In the genomic region with DNA sequence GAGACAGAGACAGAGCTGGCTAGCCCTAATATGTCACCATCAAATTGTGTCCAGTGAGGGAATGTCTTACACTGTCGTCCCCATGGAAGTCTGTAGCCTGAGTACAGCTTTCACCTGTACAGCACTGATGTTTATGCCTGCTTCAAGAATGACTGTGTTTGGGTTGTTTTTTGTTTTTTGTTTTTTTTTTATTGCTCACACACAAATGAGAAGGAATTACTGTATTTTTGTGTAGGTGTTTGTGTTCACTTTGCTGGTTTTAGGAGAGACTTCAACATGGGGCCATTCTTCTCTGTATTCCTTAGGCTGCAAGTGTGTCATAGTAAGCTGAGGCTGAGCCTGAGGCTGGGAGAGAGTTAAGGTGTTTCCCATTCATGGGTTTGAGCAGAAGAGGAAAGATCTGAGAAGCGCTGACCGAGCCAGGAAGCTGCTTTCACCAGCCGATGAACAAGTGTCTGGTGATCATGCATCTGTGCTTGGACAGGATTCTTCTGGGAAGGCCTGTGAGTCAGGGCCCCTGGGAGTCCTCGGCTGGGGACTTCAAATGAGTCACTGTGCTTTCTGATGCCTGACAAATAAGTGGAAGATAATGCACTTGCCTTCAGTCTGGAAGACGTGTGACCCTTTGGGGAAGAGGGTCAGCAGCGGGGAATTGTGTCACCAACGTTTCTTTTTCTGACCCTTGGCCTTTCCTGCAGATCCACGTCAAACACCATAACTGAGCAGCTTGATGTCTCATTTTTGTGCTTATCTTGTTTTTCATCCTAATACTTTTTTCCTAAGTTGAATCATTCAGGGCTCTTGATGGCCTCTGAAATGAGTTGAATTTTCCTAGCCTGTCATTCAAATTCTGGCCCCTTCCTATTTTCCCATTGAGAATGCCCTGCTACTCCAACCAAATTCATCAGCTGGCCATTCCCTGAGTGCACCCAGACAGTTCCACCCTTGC, we compare ENCODE assay signal across 8 cellular contexts. TPM values are rescaled to one million over a fixed set of nuclear protein-coding genes. Genes with fewer than 3 reads are reported as not detected.
DNase-seq lines count a peak whose midpoint lies in the region; ATAC-seq and TF ChIP-seq lines count a peak whose summit lies in the region.

No MANE protein-coding gene starts in this region.

- DNase-seq in BE2C (peak; percentile 88), NCI-H146 treated with DMSO at 0.1 percent for 48 hours (lab: John Stamatoyannopoulos, UW; ENCODE audit: unreplicated experiment) (no peak), T-helper 1 cell (no peak)
- no peak for DNase-seq in effector CD4-positive, alpha-beta T cell

- H3K4me3 ChIP-seq in BE2C (ENCODE audit: low read depth, low read length) = no peak overlapping the region; the same call in 1 of the 2 replicates
- H3K4me3 ChIP-seq in muscle layer of duodenum (ENCODE audit: low read depth in 1 of 2, low read length in 2 of 2) = no peak overlapping the region

- TF ChIP-seq CTCF in BE2C (IDR thresholded peaks at IDR 0.05; ENCODE audit: low read depth, low read length) = no peak

- H3K9me3 ChIP-seq in BE2C (no peaks in the 10 kb centered on the region), muscle layer of duodenum (ENCODE audit: control insufficient read depth in 1 of 2, low read length in 2 of 2) (no peaks in the 10 kb centered on the region)

- H3K27ac ChIP-seq in cingulate gyrus (ENCODE audit: low read depth, low read length) (peak overlapping the region; percentile 67), muscle layer of duodenum (ENCODE audit: low read length) (peak overlapping the region; percentile 1)

- H3K36me3 ChIP-seq in BE2C (no peaks in the 10 kb centered on the region), muscle layer of duodenum (ENCODE audit: control insufficient read depth in 1 of 2, insufficient read depth in 2 of 2, low read length in 2 of 2) (no peaks in the 10 kb centered on the region)

- H3K4me1 ChIP-seq in BE2C (peaks cover 20% of the 10 kb centered on the region), muscle layer of duodenum (ENCODE audit: control insufficient read depth in 1 of 2, insufficient read depth in 2 of 2, low read length in 2 of 2) (no peaks in the 10 kb centered on the region)

- H3K27me3 ChIP-seq in BE2C (no peaks in the 10 kb centered on the region), muscle layer of duodenum (ENCODE audit: low read depth, low read length) (no peaks in the 10 kb centered on the region)

- ATAC-seq in HG03442 (IDR thresholded peaks at IDR 0.05; ENCODE audit: unreplicated experiment) = peak; percentile 46
- no peak for ATAC-seq in GM19035 (IDR thresholded peaks at IDR 0.05; ENCODE audit: unreplicated experiment)

RNA-seq across cellular contexts. Expression of gene ZBTB38, which starts 36.7 kb away (rescaled TPM):
- polyA plus RNA-seq in BE2C (2012; ENCODE audit: insufficient read depth, insufficient read length, low read depth) = 45.6 TPM
